In the genomic region with DNA sequence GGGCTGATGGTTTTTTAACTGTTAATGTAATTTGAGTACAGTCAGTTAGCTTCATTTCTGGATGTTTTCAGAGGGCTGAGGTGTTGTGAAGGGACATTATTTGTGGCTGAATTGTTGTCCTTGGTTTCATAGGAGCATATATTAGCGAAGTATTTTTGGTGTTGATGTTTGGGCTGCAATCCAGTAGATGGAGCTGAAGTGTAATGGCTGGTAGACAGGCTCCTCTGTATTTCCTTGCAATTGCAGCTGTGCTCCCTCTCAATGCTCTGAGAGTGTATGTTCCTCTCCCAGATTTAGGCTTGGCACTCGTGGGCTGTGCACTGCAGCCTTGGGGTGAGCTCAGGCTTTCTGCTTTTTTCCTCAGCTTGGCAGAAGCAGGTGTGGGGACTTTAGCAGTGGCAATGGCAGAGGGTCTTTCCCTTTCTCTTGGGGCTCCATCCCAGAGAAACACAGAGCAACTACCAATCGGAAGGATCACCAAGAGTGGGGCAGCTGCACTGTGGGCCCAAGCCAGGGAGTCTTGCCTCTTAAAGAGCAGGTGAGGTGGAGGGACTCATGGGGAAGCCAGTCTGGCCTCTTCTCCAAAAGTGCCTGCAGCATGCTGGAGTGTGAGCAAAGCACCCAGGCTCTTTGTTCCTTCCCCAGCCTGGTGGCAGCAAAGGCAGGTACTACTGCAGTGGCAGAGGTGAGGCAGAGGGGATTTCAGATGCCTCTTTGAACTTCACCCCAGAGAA, we compare ENCODE assay signal across 10 cellular contexts.
A peak's percentile ranks its signal among the peaks of the same experiment; 100 is the strongest.
DNase-seq lines count a peak whose midpoint lies in the region; ATAC-seq and TF ChIP-seq lines count a peak whose summit lies in the region.
"Had no signal": no experiment of that assay in that cellular context is flagged by ENCODE, and none has a peak within 500 bp of the region (broad histone marks: within the 10 kb centered on the region; RNA-seq: fewer than 3 reads in every experiment).

No MANE protein-coding gene starts in this region.

- no peaks in the 10 kb centered on the region; the same call in 1 of the 3 replicates for H3K4me1 Mint-ChIP-seq in GM23338

- H4K20me1 ChIP-seq in GM23338 (replicated peaks; ENCODE audit: insufficient read depth) (no peaks in the 10 kb centered on the region), OCI-LY3 (ENCODE audit: insufficient read depth, low read length) (no peaks in the 10 kb centered on the region)

- 62 to 80% methylated on average over 1 to 2 of the region's 3 CpGs for WGBS in esophagus squamous epithelium, 2 donors

- DNase-seq in GM10248 (ENCODE audit: extremely low spot score) (peak; percentile 16), GM23338 (ENCODE audit: low spot score) (peak; percentile 71), kidney tubule cell (ENCODE audit: low spot score) (peak; percentile 14), substantia nigra (lab: John Stamatoyannopoulos, UW) (no peak), NCI-H187 treated with DMSO at 0.1 percent for 48 hours (lab: John Stamatoyannopoulos, UW) (no peak), esophagus squamous epithelium (lab: John Stamatoyannopoulos, UW) (no peak), cerebellum (ENCODE audit: low spot score) (no peak)
- DNase-seq: stimulated activated CD4-positive, alpha-beta T cell treated with anti-CD3 and anti-CD28 coated beads, Interleukin-1b, Interleukin-23, amount 100 ng/mL, for 48 hours; tibial artery had no signal

- H3K79me2 ChIP-seq in GM23338 (replicated peaks; ENCODE audit: insufficient read depth) (no peaks in the 10 kb centered on the region), OCI-LY3 (ENCODE audit: low read length) (no peaks in the 10 kb centered on the region)

- CTCF ChIA-PET in GM10248 (lab: Yijun Ruan, JAX), result interaction anchor here (1.1 to 4.5 kb wide), 6 partner anchors 10 to 97 kb away, joined by 4 to 42 read pairs (median 6); no protein-coding TSS in a partner anchor

- no peak for TF ChIP-seq POLR2A in esophagus squamous epithelium (IDR thresholded peaks at IDR 0.05)

- no peaks in the 10 kb centered on the region for H3K9me2 ChIP-seq in GM23338 (ENCODE audit: insufficient read depth)

- H3F3A ChIP-seq in GM23338 (replicated peaks; ENCODE audit: low read depth), result no peaks in the 10 kb centered on the region

- TF ChIP-seq CTCF in GM10248 (IDR thresholded peaks at IDR 0.05; ENCODE audit: control extremely low read depth, extremely low read depth, low read depth, missing control alignments) (peak; percentile 32), GM23338 (conservative IDR thresholded peaks at IDR 0.05; ENCODE audit: low read depth in 2 of 2) (peak; percentile 68 to 84), OCI-LY3 (IDR thresholded peaks at IDR 0.05; ENCODE audit: low read depth, low read length) (peak; percentile 64), esophagus squamous epithelium (IDR thresholded peaks at IDR 0.05) (no peak)

- H3K27ac ChIP-seq in GM23338 (ENCODE audit: low read depth) (no peak overlapping the region), OCI-LY3 (ENCODE audit: low read length) (peak overlapping the region; percentile 41), substantia nigra (ENCODE audit: low read depth, low read length, poor library complexity, severe bottlenecking) (no peak overlapping the region), esophagus squamous epithelium (no peak overlapping the region)
- H3K27ac ChIP-seq: tibial artery had no signal

- H3K4me3 ChIP-seq in GM23338 (no peak overlapping the region), OCI-LY3 (ENCODE audit: low read length) (0 out of 2 replicates have a peak overlapping the region, but pooled peaks have one; percentile 18), esophagus squamous epithelium (no peak overlapping the region)
- H3K4me3 ChIP-seq: tibial artery had no signal

- H3K9me3 ChIP-seq in OCI-LY3 (ENCODE audit: insufficient read depth, low read length), result no peaks in the 10 kb centered on the region
- H3K9me3 ChIP-seq in esophagus squamous epithelium, result no peaks in the 10 kb centered on the region

- H3K36me3 Mint-ChIP-seq in GM23338 (ENCODE audit: low read depth), result peaks cover 7% of the 10 kb centered on the region

- peaks cover 19% of the 10 kb centered on the region for H3K9me3 Mint-ChIP-seq in GM23338

- POLR2A ChIA-PET in GM10248 (lab: Yijun Ruan, JAX), result no interaction called here

- H3K4me3 Mint-ChIP-seq in GM23338, result no peak overlapping the region

- peaks cover 2% of the 10 kb centered on the region for H3K27me3 Mint-ChIP-seq in GM23338 (ENCODE audit: insufficient read depth, low read depth, poor library complexity)

- H3K36me3 ChIP-seq in GM23338 (ENCODE audit: insufficient read depth), result no peaks in the 10 kb centered on the region
- H3K36me3 ChIP-seq in OCI-LY3 (replicated peaks; ENCODE audit: low read depth, low read length), result no peaks in the 10 kb centered on the region
- H3K36me3 ChIP-seq in esophagus squamous epithelium, result no peaks in the 10 kb centered on the region
- H3K36me3 ChIP-seq: tibial artery had no signal

- H3K9ac ChIP-seq in OCI-LY3 (ENCODE audit: low read length), result peak overlapping the region; percentile 49; the same call in 1 of the 2 replicates

- H3K4me2 ChIP-seq in GM23338, result no peak overlapping the region
- H3K4me2 ChIP-seq in OCI-LY3 (ENCODE audit: low read length), result peak overlapping the region; percentile 42

- intact Hi-C loops in esophagus squamous epithelium (cut with DNase I), result no loop called here

- no peak overlapping the region for H3K27ac Mint-ChIP-seq in GM23338

- H3K4me1 ChIP-seq in GM23338 (ENCODE audit: insufficient read depth) (no peaks in the 10 kb centered on the region), OCI-LY3 (ENCODE audit: low read length) (peaks cover 15% of the 10 kb centered on the region), esophagus squamous epithelium (no peaks in the 10 kb centered on the region)
- H3K4me1 ChIP-seq: tibial artery had no signal

- H3K27me3 ChIP-seq in GM23338 (ENCODE audit: insufficient read depth) (no peaks in the 10 kb centered on the region), OCI-LY3 (ENCODE audit: low read depth, low read length) (no peaks in the 10 kb centered on the region), esophagus squamous epithelium (no peaks in the 10 kb centered on the region)
- H3K27me3 ChIP-seq: tibial artery had no signal

- H2AFZ ChIP-seq in GM23338 (peak overlapping the region; percentile 90; the same call in 1 of the 2 replicates), OCI-LY3 (ENCODE audit: low read depth, low read length) (peak overlapping the region; percentile 72)

- peak; percentile 89 for ATAC-seq in GM23338

TF ChIP-seq in GM23338, 12 proteins besides CTCF, POLR2A, EP300 and RAD21 (continues in another document):
- TF ChIP-seq CREB1 (CRISPR knock-in tag; IDR thresholded peaks at IDR 0.05; ENCODE audit: low read depth) (no peak), EZH2 (IDR thresholded peaks at IDR 0.05; ENCODE audit: low read depth, unreplicated experiment) (no peak), ZNF114 (CRISPR knock-in tag; IDR thresholded peaks at IDR 0.05) (no peak), JUNB (IDR thresholded peaks at IDR 0.05; ENCODE audit: unreplicated experiment) (no peak), EZH2phosphoT487 (IDR thresholded peaks at IDR 0.05; ENCODE audit: unreplicated experiment) (no peak)

Comparison
In these comparisons a context has a peak if more than half of its experiments do, and no peak if none do; other contexts are left out.
1. DNase-seq: peak in GM10248 (single experiment), GM23338 (single experiment) and kidney tubule cell (single experiment); none in substantia nigra (0 of 49), NCI-H187 treated with DMSO at 0.1 percent for 48 hours (single experiment), esophagus squamous epithelium (single experiment) and cerebellum (single experiment).
2. CTCF ChIP-seq: peak in GM10248 (single experiment), GM23338 (2 of 2) and OCI-LY3 (single experiment); none in esophagus squamous epithelium (0 of 6).